ENCODE assay signal across 9 cellular contexts in the genomic region with DNA sequence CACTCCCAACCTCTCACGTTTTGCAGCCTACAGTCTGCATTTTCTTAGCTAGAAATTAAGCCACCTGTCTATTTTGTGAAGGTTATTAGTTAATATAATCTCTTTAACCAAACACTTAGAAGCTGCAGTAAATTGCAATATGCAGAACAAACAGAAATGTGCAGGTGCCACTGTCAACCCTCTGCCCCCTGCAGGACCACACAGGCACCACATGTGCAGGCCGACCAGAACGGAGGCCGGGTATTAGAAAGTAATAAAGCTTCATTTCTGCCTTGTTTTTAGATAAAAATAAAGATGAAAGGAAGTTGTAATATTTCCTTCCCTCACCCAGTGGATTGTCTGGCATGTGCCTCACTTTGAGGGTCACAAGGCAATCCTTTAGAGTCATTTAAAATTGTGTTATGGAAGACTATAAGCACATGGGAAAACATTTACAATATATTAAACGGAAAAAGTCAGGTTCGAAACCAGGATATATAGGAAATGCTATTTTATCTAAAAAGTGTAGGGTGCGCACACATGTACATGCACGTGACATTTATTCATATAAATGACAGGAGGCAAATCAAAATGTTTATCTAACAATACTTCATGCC.
DNase-seq lines count a peak whose midpoint lies in the region; ATAC-seq, FAIRE-seq and TF ChIP-seq lines count a peak whose summit lies in the region.
"Had no signal": no experiment of that assay in that cellular context is flagged by ENCODE, and none has a peak within 500 bp of the region (broad histone marks: within the 10 kb centered on the region; RNA-seq: fewer than 3 reads in every experiment).

No MANE protein-coding gene starts in this region.

- peaks cover 28% of the 10 kb centered on the region for H3K4me1 Mint-ChIP-seq in neural progenitor cell

- no peak overlapping the region for H3K56ac ChIP-seq in H1 (replicated peaks; ENCODE audit: insufficient read length, low read depth, low read length)

- no peak overlapping the region for H4K91ac ChIP-seq in H1 (replicated peaks; ENCODE audit: insufficient read length, low read length)

- peaks cover 3% of the 10 kb centered on the region for H3K27me3 Mint-ChIP-seq in neural progenitor cell (ENCODE audit: insufficient read depth, low read depth)

- H3K23ac ChIP-seq in H1 (ENCODE audit: insufficient read length): no peak overlapping the region

- no peak overlapping the region for H3K14ac ChIP-seq in H1 (ENCODE audit: insufficient read length)

- H3K36me3 Mint-ChIP-seq in neural progenitor cell: no peaks in the 10 kb centered on the region

- no peak overlapping the region for H3K4me3 Mint-ChIP-seq in neural progenitor cell

- H3K9me3 ChIP-seq in H1 (ENCODE audit: insufficient read depth in 2 of 2, low read depth in 1 of 2, low read length in 1 of 2) (no peaks in the 10 kb centered on the region), neural progenitor cell (ENCODE audit: low read depth) (no peaks in the 10 kb centered on the region)

- DNase-seq in AG04449 (ENCODE audit: low read depth, low spot score) (no peak), H1 (ENCODE audit: low read depth in 1 of 2, low spot score in 2 of 2) (no peak), neural progenitor cell (ENCODE audit: low spot score) (peak; percentile 48), NCI-H345 treated with DMSO at 0.1 percent for 48 hours (lab: John Stamatoyannopoulos, UW; ENCODE audit: unreplicated experiment) (no peak)
- DNase-seq in activated CD4-positive, alpha-beta T cell treated with anti-CD3 and anti-CD28 coated beads, Interleukin-2, amount 50 U/mL, for 1 hour: peak; percentile 59

- H3K27me3 ChIP-seq in H1 (replicated peaks in 1 of 4; ENCODE audit: control insufficient read depth in 3 of 4, extremely low read depth in 1 of 4, insufficient read depth in 3 of 4, low read length in 3 of 4) (no peaks in the 10 kb centered on the region; a peak in 1 of 7 replicates), neural progenitor cell (no peaks in the 10 kb centered on the region)

- H2BK5ac ChIP-seq in H1 (ENCODE audit: low read depth, low read length): no peak overlapping the region

- H3K18ac ChIP-seq in H1 (ENCODE audit: extremely low read depth, low read length): no peak overlapping the region

- H3K4me2 ChIP-seq in H1 (ENCODE audit: insufficient read depth in 1 of 2, low read depth in 2 of 2, low read length in 2 of 2) (no peak overlapping the region), neural progenitor cell (no peak overlapping the region)

- H3K23me2 ChIP-seq in H1 (ENCODE audit: low read depth, low read length): no peaks in the 10 kb centered on the region

- CTCF ChIA-PET in AG04449 (lab: Yijun Ruan, JAX) (interaction anchor here (0.7 to 2.2 kb wide), 5 partner anchors 9 to 43 kb away, joined by 3 to 10 read pairs (median 3); no protein-coding TSS in a partner anchor), H1 (lab: Charles Lee; ENCODE audit: partially characterized antibody) (interaction anchor here (0.6 to 4.1 kb wide), 34 partner anchors 8 to 1018 kb away, joined by 3 to 18 read pairs (median 4); no protein-coding TSS in a partner anchor)

- no peaks in the 10 kb centered on the region for H3K79me2 ChIP-seq in H1 (ENCODE audit: control insufficient read depth in 1 of 2, insufficient read depth in 2 of 2, low read length in 2 of 2)
- no peaks in the 10 kb centered on the region for H3K79me2 ChIP-seq in neural progenitor cell (ENCODE audit: low read depth)

- no peak overlapping the region for H3K27ac Mint-ChIP-seq in neural progenitor cell

- H2BK120ac ChIP-seq in H1 (replicated peaks; ENCODE audit: low read depth, low read length): no peak overlapping the region

- no peak overlapping the region for H2BK20ac ChIP-seq in H1 (ENCODE audit: low read length)

- H3K79me1 ChIP-seq in H1 (ENCODE audit: low read depth, low read length): no peaks in the 10 kb centered on the region

- H2BK12ac ChIP-seq in H1 (ENCODE audit: low read depth, low read length): no peak overlapping the region

- H4K20me1 ChIP-seq in H1 (replicated peaks in 1 of 2; ENCODE audit: control insufficient read depth in 1 of 2, insufficient read depth in 2 of 2, low read length in 2 of 2): no peaks in the 10 kb centered on the region
- H4K20me1 ChIP-seq in neural progenitor cell (ENCODE audit: low read depth): no peaks in the 10 kb centered on the region

- peaks cover 3 to 8% (median 4%) of the 10 kb centered on the region in 4 experiments; a peak in 5 of 7 replicates for H3K4me1 ChIP-seq in H1 (replicated peaks in 1 of 4; ENCODE audit: control insufficient read depth in 3 of 4, insufficient read depth in 4 of 4, low read length in 3 of 4)
- peaks cover 33% of the 10 kb centered on the region for H3K4me1 ChIP-seq in neural progenitor cell

- H3K9me3 Mint-ChIP-seq in neural progenitor cell: peaks cover 5% of the 10 kb centered on the region

- H3K27ac ChIP-seq in H1 (ENCODE audit: low read depth, low read length) (no peak overlapping the region), neural progenitor cell (no peak overlapping the region)

- no peak for FAIRE-seq in H1 (lab: Jason Lieb, UNC)
- FAIRE-seq: frontal cortex had no signal

- POLR2A ChIA-PET in AG04449 (lab: Yijun Ruan, JAX): interaction anchor here (1.0 kb wide), 1 partner anchor 1083 kb away, joined by 3 read pairs; no protein-coding TSS in a partner anchor
- POLR2A ChIA-PET in H1 (lab: Charles Lee; ENCODE audit: partially characterized antibody): interaction anchor here (0.8 kb wide), 1 partner anchor 10 kb away, joined by 3 read pairs; no protein-coding TSS in a partner anchor

- TF ChIP-seq EP300 in Ishikawa (IDR thresholded peaks at IDR 0.05; ENCODE audit: borderline replicate concordance) (no peak), H1 (IDR thresholded peaks at IDR 0.05; ENCODE audit: borderline replicate concordance in 1 of 2, low read depth in 2 of 2, low read length in 2 of 2) (no peak)

- H3K4me3 ChIP-seq in AG04449 (ENCODE audit: low read depth, low read length): no peak overlapping the region
- no peak overlapping the region for H3K4me3 ChIP-seq in H1 (ENCODE audit: extremely low read depth in 1 of 4, insufficient read depth in 2 of 4, low read depth in 3 of 4, low read length in 4 of 4)
- H3K4me3 ChIP-seq in neural progenitor cell: no peak overlapping the region

- no peak overlapping the region for H4K8ac ChIP-seq in H1 (ENCODE audit: extremely low read depth, insufficient read depth, low read length)

- 73% methylated on average over 8 of the region's 8 CpGs; no CpG with 5 or more reads in 1 of the 2 experiments for WGBS in H1 (ENCODE audit: extremely low coverage in 1 of 2, insufficient coverage in 1 of 2, insufficient read length in 1 of 2, insufficient replicate concordance in 2 of 2, low coverage in 1 of 2, low lambda C conversion rate in 2 of 2, missing lambda C conversion rate in 1 of 2), 2 experiments

- H3K36me3 ChIP-seq in H1 (ENCODE audit: control insufficient read depth in 2 of 4, insufficient read depth in 4 of 4, low read length in 3 of 4) (no peaks in the 10 kb centered on the region), neural progenitor cell (no peaks in the 10 kb centered on the region)

- H2AFZ ChIP-seq in H1 (ENCODE audit: low read length) (no peak overlapping the region), neural progenitor cell (replicated peaks) (no peak overlapping the region)

- H3F3A ChIP-seq in neural progenitor cell (ENCODE audit: low read depth): peaks cover 21% of the 10 kb centered on the region

- TF ChIP-seq POLR2A in H1 (IDR thresholded peaks at IDR 0.05; ENCODE audit: control extremely low read depth in 1 of 2, low read depth in 2 of 2, low read length in 2 of 2): no peak

- H2BK15ac ChIP-seq in H1 (ENCODE audit: low read length): no peak overlapping the region

- peak; percentile 68 for ATAC-seq in GM18861 (IDR thresholded peaks at IDR 0.05; ENCODE audit: unreplicated experiment)
- ATAC-seq in HG03354 (IDR thresholded peaks at IDR 0.05; ENCODE audit: poor library complexity, severe bottlenecking, unreplicated experiment): no peak

- H4K5ac ChIP-seq in H1 (ENCODE audit: insufficient read length, low read depth, low read length): no peak overlapping the region

- no peak overlapping the region for H3K9ac ChIP-seq in H1 (replicated peaks in 1 of 4; ENCODE audit: extremely low read depth in 1 of 4, low read depth in 3 of 4, low read length in 3 of 4)
- H3K9ac ChIP-seq in neural progenitor cell: no peak overlapping the region

- TF ChIP-seq RAD21 in Ishikawa (IDR thresholded peaks at IDR 0.05; ENCODE audit: low read depth) (peak; percentile 77), H1 (IDR thresholded peaks at IDR 0.05 in 1 of 2, conservative IDR thresholded peaks at IDR 0.05 in 1 of 2; ENCODE audit: low read depth in 2 of 2, low read length in 2 of 2) (peak; percentile 72 to 80)

- no peak overlapping the region for H2AK5ac ChIP-seq in H1 (ENCODE audit: low read depth, low read length)

- TF ChIP-seq CTCF in AG04449 (IDR thresholded peaks at IDR 0.05; ENCODE audit: insufficient read depth, low read length, missing control alignments) (peak; percentile 29), H1 (IDR thresholded peaks at IDR 0.05; ENCODE audit: control extremely low read depth in 1 of 3, insufficient read depth in 1 of 3, low read depth in 1 of 3, low read length in 3 of 3) (peak; percentile 56 to 88 (median 66)), neural progenitor cell (IDR thresholded peaks at IDR 0.05) (peak; percentile 84)

- no peak overlapping the region for H3K4ac ChIP-seq in H1 (replicated peaks; ENCODE audit: insufficient read length, low read depth, low read length)

TF ChIP-seq in Ishikawa, 13 proteins besides CTCF, POLR2A, EP300 and RAD21 (continues in another document):
- TF ChIP-seq TEAD4 (IDR thresholded peaks at IDR 0.05) (no peak), NFIC (IDR thresholded peaks at IDR 0.05) (no peak), YY1 (IDR thresholded peaks at IDR 0.05; ENCODE audit: low read depth) (no peak), FOXM1 (IDR thresholded peaks at IDR 0.05; ENCODE audit: borderline replicate concordance, low read depth) (no peak), ZBTB7A (IDR thresholded peaks at IDR 0.05; ENCODE audit: low read depth) (no peak), CREB1 (IDR thresholded peaks at IDR 0.05; ENCODE audit: low read depth) (no peak)
- TF ChIP-seq, protein P1, sequence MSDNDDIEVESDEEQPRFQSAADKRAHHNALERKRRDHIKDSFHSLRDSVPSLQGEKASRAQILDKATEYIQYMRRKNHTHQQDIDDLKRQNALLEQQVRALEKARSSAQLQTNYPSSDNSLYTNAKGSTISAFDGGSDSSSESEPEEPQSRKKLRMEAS (IDR thresholded peaks at IDR 0.05): no peak

TF ChIP-seq in H1, 55 proteins besides CTCF, POLR2A, EP300 and RAD21:
- TF ChIP-seq TAF7 (optimal IDR thresholded peaks at IDR 0.05; ENCODE audit: borderline replicate concordance, low read depth, low read length): no peak
- TF ChIP-seq SP4 (IDR thresholded peaks at IDR 0.05; ENCODE audit: low read length): no peak

Comparison
In these comparisons a context has a peak if more than half of its experiments do, and no peak if none do; other contexts are left out.
1. DNase-seq: peak in activated CD4-positive, alpha-beta T cell treated with anti-CD3 and anti-CD28 coated beads, Interleukin-2, amount 50 U/mL, for 1 hour (single experiment) and neural progenitor cell (single experiment); none in AG04449 (single experiment), H1 (0 of 2) and NCI-H345 treated with DMSO at 0.1 percent for 48 hours (single experiment).
2. CTCF ChIP-seq: peak in every context shown above with its lines; median percentile 84 in neural progenitor cell; 66 in H1; 29 in AG04449.